In the genomic region with DNA sequence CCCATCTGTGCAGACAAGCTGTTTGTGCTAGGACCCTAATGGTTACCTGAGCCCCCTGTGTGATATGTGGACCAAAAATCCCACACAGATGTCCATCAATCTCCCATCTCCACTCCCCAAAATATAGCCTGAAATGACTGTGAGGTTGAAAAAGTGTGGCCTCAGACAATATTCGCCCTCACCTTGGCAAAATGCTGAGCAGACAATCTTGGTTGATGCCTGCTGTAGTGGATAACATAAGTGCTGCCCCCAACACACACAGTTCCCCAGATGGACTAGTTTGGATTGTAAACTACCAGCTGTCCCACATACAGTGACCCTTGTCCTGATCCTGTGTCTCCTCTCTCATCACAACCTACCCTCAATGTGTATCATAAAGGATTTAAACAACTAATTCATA, we compare ENCODE assay signal across 19 cellular contexts.
DNase-seq lines count a peak whose midpoint lies in the region; ATAC-seq, FAIRE-seq and TF ChIP-seq lines count a peak whose summit lies in the region.
"Had no signal": no experiment of that assay in that cellular context is flagged by ENCODE, and none has a peak within 500 bp of the region (broad histone marks: within the 10 kb centered on the region; RNA-seq: fewer than 3 reads in every experiment).

No MANE protein-coding gene starts in this region.

- TF ChIP-seq POLR2A in HepG2 (IDR thresholded peaks at IDR 0.05; ENCODE audit: insufficient read depth in 1 of 2, low read depth in 2 of 2, low read length in 2 of 2) (no peak), right lobe of liver (IDR thresholded peaks at IDR 0.05) (no peak), IMR-90 (IDR thresholded peaks at IDR 0.05; ENCODE audit: low read depth, low read length) (no peak)

- H3K4me1 ChIP-seq in HepG2 (ENCODE audit: insufficient read depth, low read length) (no peaks in the 10 kb centered on the region), right lobe of liver (no peaks in the 10 kb centered on the region), IMR-90 (ENCODE audit: control insufficient read depth, insufficient read depth, low read length) (no peaks in the 10 kb centered on the region; the same call in 1 of the 2 replicates), PC-9 (replicated peaks; ENCODE audit: insufficient read depth) (no peaks in the 10 kb centered on the region)
- H3K4me1 ChIP-seq: BLaER1 treated with 17β-estradiol and CSF1 and Interleukin-3, amounts not matched to agents 10 nM and 100 nM; Caco-2 had no signal

- no peaks in the 10 kb centered on the region for H3K36me3 ChIP-seq in HepG2 (replicated peaks in 1 of 2; ENCODE audit: control insufficient read depth in 1 of 2, insufficient read depth in 2 of 2, low read length in 2 of 2)
- H3K36me3 ChIP-seq in right lobe of liver, result no peaks in the 10 kb centered on the region
- no peaks in the 10 kb centered on the region for H3K36me3 ChIP-seq in IMR-90 (ENCODE audit: control insufficient read depth, insufficient read depth, low read length)
- no peaks in the 10 kb centered on the region for H3K36me3 ChIP-seq in PC-9 (ENCODE audit: low read depth)
- H3K36me3 ChIP-seq: BLaER1 treated with 17β-estradiol and CSF1 and Interleukin-3, amounts not matched to agents 10 nM and 100 nM had no signal

- ATAC-seq in HepG2 (no peak), right lobe of liver (no peak), IMR-90 (ENCODE audit: low read depth) (no peak), GM19467 (IDR thresholded peaks at IDR 0.05; ENCODE audit: unreplicated experiment) (no peak)
- ATAC-seq: CD8-positive, alpha-beta T cell had no signal

- H3K18ac ChIP-seq in IMR-90 (ENCODE audit: low read depth, low read length), result no peak overlapping the region

- no peaks in the 10 kb centered on the region; the same call in 1 of the 2 replicates for H3K9me1 ChIP-seq in IMR-90 (ENCODE audit: insufficient read depth, low read length)

- H3K14ac ChIP-seq in IMR-90 (replicated peaks; ENCODE audit: low read depth, low read length), result no peak overlapping the region

- H2BK120ac ChIP-seq in IMR-90 (ENCODE audit: low read depth, low read length), result no peak overlapping the region

- no peak for TF ChIP-seq RAD21 in HepG2 (CRISPR knock-in tag; IDR thresholded peaks at IDR 0.05)
- TF ChIP-seq RAD21 in IMR-90 (IDR thresholded peaks at IDR 0.05; ENCODE audit: low read length), result no peak

- no peak overlapping the region for H3K23ac ChIP-seq in IMR-90 (ENCODE audit: low read depth, low read length)

- no peaks in the 10 kb centered on the region for H3K9me3 ChIP-seq in HepG2 (ENCODE audit: low read length)
- H3K9me3 ChIP-seq in right lobe of liver, result no peaks in the 10 kb centered on the region
- H3K9me3 ChIP-seq in IMR-90 (ENCODE audit: control insufficient read depth, insufficient read depth, low read length), result no peaks in the 10 kb centered on the region
- 0 out of 2 replicates have a peak, but pooled peaks cover 9% of the 10 kb centered on the region for H3K9me3 ChIP-seq in PC-9 (ENCODE audit: insufficient read depth, low read depth)
- H3K9me3 ChIP-seq: Caco-2 had no signal

- TF ChIP-seq CTCF in HepG2 (CRISPR knock-in tag; IDR thresholded peaks at IDR 0.05), result no peak
- no peak for TF ChIP-seq CTCF in right lobe of liver (IDR thresholded peaks at IDR 0.05)
- TF ChIP-seq CTCF in IMR-90 (conservative IDR thresholded peaks at IDR 0.05; ENCODE audit: low read depth, low read length), result no peak
- no peak for TF ChIP-seq CTCF in PC-9 (conservative IDR thresholded peaks at IDR 0.05)

- H2AFZ ChIP-seq in HepG2 (ENCODE audit: low read length), result no peak overlapping the region
- H2AFZ ChIP-seq in IMR-90 (replicated peaks; ENCODE audit: low read length, poor library complexity), result no peak overlapping the region
- H2AFZ ChIP-seq in PC-9, result no peak overlapping the region

- no peak overlapping the region for H3K56ac ChIP-seq in IMR-90 (ENCODE audit: extremely low read depth, insufficient read depth, low read length)

- no peak overlapping the region for H2BK5ac ChIP-seq in IMR-90 (ENCODE audit: low read depth, low read length, poor library complexity, severe bottlenecking)

- DNase-seq in HepG2 (ENCODE audit: low spot score) (no peak), right lobe of liver (no peak), IMR-90 (no peak), PC-9 (no peak)
- DNase-seq: 8988T; AML-193; Caco-2; Calu3; CD4-positive, alpha-beta T cell; CD8-positive, alpha-beta T cell; DMS79 treated with DMSO at 0.1 percent for 48 hours; GF-D8 had no signal

- POLR2A ChIA-PET in HepG2 (lab: Yijun Ruan, JAX) (no interaction called here), IMR-90 (lab: Charles Lee; ENCODE audit: unreplicated experiment) (no interaction called here), PC-9 (lab: Charles Lee; ENCODE audit: unreplicated experiment) (no interaction called here)

- H3K27ac ChIP-seq in HepG2 (ENCODE audit: extremely low read length, insufficient read depth, low read length) (no peak overlapping the region), right lobe of liver (no peak overlapping the region), IMR-90 (ENCODE audit: insufficient read depth, low read length) (no peak overlapping the region), PC-9 (no peak overlapping the region)
- H3K27ac ChIP-seq: BLaER1 treated with 17β-estradiol and CSF1 and Interleukin-3, amounts not matched to agents 10 nM and 100 nM; C4-2B had no signal

- H4K91ac ChIP-seq in IMR-90 (ENCODE audit: insufficient read depth, low read depth, low read length), result no peak overlapping the region

- H4K5ac ChIP-seq in IMR-90 (ENCODE audit: low read depth, low read length), result no peak overlapping the region

- H3K79me1 ChIP-seq in IMR-90 (ENCODE audit: low read depth in 1 of 2, low read length in 2 of 2), result no peaks in the 10 kb centered on the region

- CTCF ChIA-PET in HepG2 (lab: Yijun Ruan, JAX; ENCODE audit: low intra/inter-chr PET ratio, low total read pairs) (no interaction called here), IMR-90 (lab: Yijun Ruan, JAX) (no interaction called here), PC-9 (lab: Charles Lee) (no interaction called here)

- dilution Hi-C loops in IMR-90 (cut with HindIII; ENCODE audit: low sequenced_read_pairs, unreplicated experiment), result no loop called here

- H2AK5ac ChIP-seq in IMR-90 (ENCODE audit: low read depth, low read length), result no peak overlapping the region

- in situ Hi-C loops in HepG2 (cut with HindIII; ENCODE audit: extremely low pct_ligation_motif_present, low pct_unique_long_range_greater_than_20kb), result loop anchor here (25.0 kb wide), 1 partner anchor 1224 kb away; no protein-coding TSS in a partner anchor
- in situ Hi-C loops in IMR-90 (cut with MboI; ENCODE audit: low sequenced_read_pairs), result no loop called here

- H3K9me2 ChIP-seq in PC-9 (ENCODE audit: insufficient read depth), result no peaks in the 10 kb centered on the region

- no peaks in the 10 kb centered on the region for H4K20me1 ChIP-seq in HepG2 (ENCODE audit: insufficient read depth, low read length)
- H4K20me1 ChIP-seq in IMR-90 (ENCODE audit: insufficient read depth, low read length), result no peaks in the 10 kb centered on the region
- no peaks in the 10 kb centered on the region for H4K20me1 ChIP-seq in PC-9 (ENCODE audit: insufficient read depth)
- H4K20me1 ChIP-seq: BLaER1 treated with 17β-estradiol and CSF1 and Interleukin-3, amounts not matched to agents 10 nM and 100 nM had no signal

- H2BK15ac ChIP-seq in IMR-90 (ENCODE audit: low read depth, low read length), result no peak overlapping the region

- no peak overlapping the region for H2BK20ac ChIP-seq in IMR-90 (ENCODE audit: low read depth, low read length)

- H3K27me3 ChIP-seq in HepG2 (ENCODE audit: control insufficient read depth in 1 of 2, insufficient read depth in 2 of 2, low read length in 2 of 2), result peaks cover 0 to 10% of the 10 kb centered on the region in 2 experiments; a peak in 1 of 5 replicates
- no peaks in the 10 kb centered on the region for H3K27me3 ChIP-seq in right lobe of liver
- no peaks in the 10 kb centered on the region for H3K27me3 ChIP-seq in IMR-90 (ENCODE audit: control insufficient read depth, insufficient read depth, low read length)
- H3K27me3 ChIP-seq in PC-9 (ENCODE audit: insufficient read depth, low read depth), result no peaks in the 10 kb centered on the region
- H3K27me3 ChIP-seq: BLaER1 treated with 17β-estradiol and CSF1 and Interleukin-3, amounts not matched to agents 10 nM and 100 nM had no signal

- H3F3A ChIP-seq in PC-9 (ENCODE audit: insufficient read depth, low read depth), result no peaks in the 10 kb centered on the region

- H3K4me3 ChIP-seq in HepG2 (replicated peaks in 1 of 3; ENCODE audit: insufficient read depth in 1 of 3, low read depth in 2 of 3, low read length in 3 of 3), result no peak overlapping the region
- H3K4me3 ChIP-seq in right lobe of liver, result no peak overlapping the region
- H3K4me3 ChIP-seq in IMR-90 (ENCODE audit: insufficient read depth, low read depth, low read length), result no peak overlapping the region
- no peak overlapping the region for H3K4me3 ChIP-seq in PC-9
- H3K4me3 ChIP-seq: BLaER1 treated with 17β-estradiol and CSF1 and Interleukin-3, amounts not matched to agents 10 nM and 100 nM had no signal

- TF ChIP-seq EP300 in HepG2 (IDR thresholded peaks at IDR 0.05; ENCODE audit: low read depth in 2 of 2, low read length in 2 of 2) (no peak), HepG2 (CRISPR knock-in tag; IDR thresholded peaks at IDR 0.05; ENCODE audit: borderline replicate concordance) (no peak)

- H2AK9ac ChIP-seq in IMR-90 (replicated peaks; ENCODE audit: low read depth, low read length, poor library complexity), result no peak overlapping the region

- H3K4me2 ChIP-seq in HepG2 (ENCODE audit: low read depth, low read length) (no peak overlapping the region), IMR-90 (ENCODE audit: low read depth, low read length) (no peak overlapping the region), PC-9 (no peak overlapping the region)
- H3K4me2 ChIP-seq: BLaER1 treated with 17β-estradiol and CSF1 and Interleukin-3, amounts not matched to agents 10 nM and 100 nM had no signal

- no peak overlapping the region for H4K8ac ChIP-seq in IMR-90 (ENCODE audit: low read depth in 2 of 2, low read length in 2 of 2)

- no peaks in the 10 kb centered on the region for H3K79me2 ChIP-seq in HepG2 (ENCODE audit: insufficient read depth, low read length)
- H3K79me2 ChIP-seq in PC-9 (ENCODE audit: low read depth), result no peaks in the 10 kb centered on the region

- intact Hi-C loops in HepG2 (cut with micrococcal nuclease; ENCODE audit: unreplicated experiment) (no loop called here), right lobe of liver (cut with DNase I) (no loop called here), IMR-90 (cut with micrococcal nuclease) (no loop called here), PC-9 (cut with micrococcal nuclease; ENCODE audit: unreplicated experiment) (no loop called here)

- 0% methylated on average over 1 of the region's 1 CpG for WGBS in HepG2 (ENCODE audit: low lambda C conversion rate)
- WGBS in right lobe of liver (ENCODE audit: insufficient coverage, low coverage, low lambda C conversion rate, missing lambda C conversion rate), result 25% methylated on average over 1 of the region's 1 CpG
- WGBS in IMR-90 (ENCODE audit: extremely low coverage in 2 of 2, insufficient read length in 1 of 2), 2 experiments, result no CpG with 5 or more reads among the region's 1 CpG

- BruUV-seq in HepG2 (replicated peaks; lab: Mats Ljungman, UMichigan) (no TSS peak), IMR-90 (replicated peaks; lab: Mats Ljungman, UMichigan) (no TSS peak), PC-9 (replicated peaks; lab: Mats Ljungman, UMichigan) (no TSS peak)

- H3K4ac ChIP-seq in IMR-90 (ENCODE audit: low read depth, low read length), result no peak overlapping the region

- H3K9ac ChIP-seq in HepG2 (ENCODE audit: insufficient read depth, low read depth, low read length), result no peak overlapping the region
- no peak overlapping the region for H3K9ac ChIP-seq in IMR-90 (ENCODE audit: low read depth, low read length)
- H3K9ac ChIP-seq: BLaER1 treated with 17β-estradiol and CSF1 and Interleukin-3, amounts not matched to agents 10 nM and 100 nM had no signal

- no peak for FAIRE-seq in HepG2 (lab: Jason Lieb, UNC)
- FAIRE-seq: A204.1, G401.6, GM12891, GM19239 had no signal
